Comparison of ENCODE assay signal across 1 cellular context in the genomic region with DNA sequence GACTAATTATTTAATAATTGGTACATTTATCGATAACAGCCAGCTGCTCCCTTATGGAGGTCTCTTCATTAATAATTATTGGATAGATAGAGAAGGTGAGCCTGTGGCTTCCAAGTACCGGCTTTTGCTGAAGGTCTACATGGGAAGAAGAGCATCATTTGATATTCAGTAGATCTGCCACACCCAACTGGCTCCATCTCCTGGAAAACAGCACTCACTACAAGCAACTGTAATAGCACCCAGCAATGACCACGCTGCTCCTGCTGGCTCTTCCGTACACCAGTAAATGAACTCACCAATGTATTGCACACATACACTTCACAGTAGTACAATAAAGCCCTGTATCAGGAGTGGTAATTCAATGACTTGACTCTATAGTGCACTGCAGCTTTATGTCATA.
TF ChIP-seq lines count a peak whose summit lies in the region.

No MANE protein-coding gene starts in this region.

TF ChIP-seq in GM12878, 131 proteins besides CTCF, POLR2A, EP300 and RAD21 (continued from another document):
- TF ChIP-seq, protein P1, sequence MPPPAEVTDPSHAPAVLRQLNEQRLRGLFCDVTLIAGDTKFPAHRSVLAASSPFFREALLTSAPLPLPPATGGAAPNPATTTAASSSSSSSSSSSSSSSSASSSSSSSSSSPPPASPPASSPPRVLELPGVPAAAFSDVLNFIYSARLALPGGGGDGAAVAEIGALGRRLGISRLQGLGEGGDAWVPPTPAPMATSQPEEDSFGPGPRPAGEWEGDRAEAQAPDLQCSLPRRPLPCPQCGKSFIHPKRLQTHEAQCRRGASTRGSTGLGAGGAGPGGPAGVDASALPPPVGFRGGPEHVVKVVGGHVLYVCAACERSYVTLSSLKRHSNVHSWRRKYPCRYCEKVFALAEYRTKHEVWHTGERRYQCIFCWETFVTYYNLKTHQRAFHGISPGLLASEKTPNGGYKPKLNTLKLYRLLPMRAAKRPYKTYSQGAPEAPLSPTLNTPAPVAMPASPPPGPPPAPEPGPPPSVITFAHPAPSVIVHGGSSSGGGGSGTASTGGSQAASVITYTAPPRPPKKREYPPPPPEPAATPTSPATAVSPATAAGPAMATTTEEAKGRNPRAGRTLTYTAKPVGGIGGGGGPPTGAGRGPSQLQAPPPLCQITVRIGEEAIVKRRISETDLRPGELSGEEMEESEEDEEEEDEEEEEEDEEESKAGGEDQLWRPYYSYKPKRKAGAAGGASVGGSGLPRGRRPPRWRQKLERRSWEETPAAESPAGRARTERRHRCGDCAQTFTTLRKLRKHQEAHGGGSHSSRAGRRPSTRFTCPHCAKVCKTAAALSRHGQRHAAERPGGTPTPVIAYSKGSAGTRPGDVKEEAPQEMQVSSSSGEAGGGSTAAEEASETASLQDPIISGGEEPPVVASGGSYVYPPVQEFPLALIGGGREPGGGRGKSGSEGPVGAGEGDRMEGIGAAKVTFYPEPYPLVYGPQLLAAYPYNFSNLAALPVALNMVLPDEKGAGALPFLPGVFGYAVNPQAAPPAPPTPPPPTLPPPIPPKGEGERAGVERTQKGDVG (CRISPR knock-in tag; IDR thresholded peaks at IDR 0.05): no peak
- TF ChIP-seq SMC3 (IDR thresholded peaks at IDR 0.05; ENCODE audit: borderline replicate concordance, low read length): peak; percentile 43; the same call in 1 of the 2 replicates
